8 cellular contexts compared by ENCODE assay signal in genomic region chr18:51051105-51051712, GRCh38. TPM values are rescaled to one million over a fixed set of nuclear protein-coding genes. Genes with fewer than 3 reads are reported as not detected.
DNase-seq lines count a peak whose midpoint lies in the region; ATAC-seq, FAIRE-seq and TF ChIP-seq lines count a peak whose summit lies in the region.

No MANE protein-coding gene starts in this region.

- ATAC-seq in HG02798 (IDR thresholded peaks at IDR 0.05; ENCODE audit: poor library complexity, unreplicated experiment) = peak; percentile 87

- no peak for TF ChIP-seq POLR2A in GM12891 (IDR thresholded peaks at IDR 0.05; ENCODE audit: low read depth, low read length)

- peak; percentile 90 for FAIRE-seq in GM12891 (lab: Jason Lieb, UNC)

- no peak overlapping the region for H3K4me3 ChIP-seq in AG10803 (ENCODE audit: low read length)

- H3K27ac ChIP-seq in VCaP = no peak overlapping the region

- peak; percentile 92 for TF ChIP-seq CTCF in AG10803 (conservative IDR thresholded peaks at IDR 0.05; ENCODE audit: low read length)
- peak; percentile 91 for TF ChIP-seq CTCF in VCaP (conservative IDR thresholded peaks at IDR 0.05)

- DNase-seq in AG10803 (ENCODE audit: low read depth) (peak; percentile 59), GM12891 (ENCODE audit: insufficient read length, low spot score) (no peak), NCI-H2029 treated with DMSO at 0.1 percent for 48 hours (lab: John Stamatoyannopoulos, UW) (peak; percentile 48), glomerular visceral epithelial cell (ENCODE audit: extremely low spot score) (peak; percentile 43), retina (peak; percentile 37)
- no peak for DNase-seq in stimulated activated CD4-positive, alpha-beta T cell treated with anti-CD3 and anti-CD28 coated beads, Interleukin-2, amount 100 ng/mL, for 48 hours

TF ChIP-seq in GM12891, 5 proteins besides CTCF, POLR2A, EP300 and RAD21:
- TF ChIP-seq POU2F2 (IDR thresholded peaks at IDR 0.05; ENCODE audit: low read depth, low read length) (no peak), PAX5 (IDR thresholded peaks at IDR 0.05; ENCODE audit: insufficient read depth, low read length, severe bottlenecking) (no peak), POLR2AphosphoS5 (IDR thresholded peaks at IDR 0.05; ENCODE audit: low read depth, low read length) (no peak), TAF1 (IDR thresholded peaks at IDR 0.05; ENCODE audit: low read depth, low read length) (no peak), SPI1 (IDR thresholded peaks at IDR 0.05; ENCODE audit: low read depth, low read length) (no peak)

RNA-seq across cellular contexts. Expression of gene SMAD4, which starts 21.2 kb away (rescaled TPM):
- 18.3 TPM for polyA plus RNA-seq in GM12891 (2012; ENCODE audit: low read depth, missing spikeins)

Comparison
In these comparisons a context has a peak if more than half of its experiments do, and no peak if none do; other contexts are left out.
1. DNase-seq: peak in AG10803 (single experiment), NCI-H2029 treated with DMSO at 0.1 percent for 48 hours (single experiment), glomerular visceral epithelial cell (single experiment) and retina (single experiment); none in GM12891 (single experiment) and stimulated activated CD4-positive, alpha-beta T cell treated with anti-CD3 and anti-CD28 coated beads, Interleukin-2, amount 100 ng/mL, for 48 hours (0 of 2).